ENCODE assay signal across 8 cellular contexts in genomic region chr7:129446896-129447295, GRCh38. TPM values are rescaled to one million over a fixed set of nuclear protein-coding genes. Genes with fewer than 3 reads are reported as not detected.
DNase-seq lines count a peak whose midpoint lies in the region; ATAC-seq and TF ChIP-seq lines count a peak whose summit lies in the region.
"Not testable (repeated sequence)": the region's sequence is repeated elsewhere in the genome, so short reads cannot be mapped to it uniquely, and the experiment has no call there.
"Had no signal": no experiment of that assay in that cellular context is flagged by ENCODE, and none has a peak within 500 bp of the region (broad histone marks: within the 10 kb centered on the region; RNA-seq: fewer than 3 reads in every experiment).

No MANE protein-coding gene starts in this region.

- intact Hi-C loops in psoas muscle (cut with DNase I) = not testable (repeated sequence)

- H3K27ac ChIP-seq in psoas muscle = not testable (repeated sequence)

- H3K4me3 ChIP-seq in MG63; fibroblast of mammary gland (ENCODE audit: control insufficient read depth, low read depth, low read length); psoas muscle: not testable (repeated sequence)

- H3K27me3 ChIP-seq in MG63; psoas muscle (ENCODE audit: insufficient read depth in 3 of 3, low read length in 2 of 3): not testable (repeated sequence)

- not testable (repeated sequence) for H3K9me3 ChIP-seq in MG63, psoas muscle

- ATAC-seq in psoas muscle = peak in 1 of 4 donors; percentile 22

- peaks cover 15% of the 10 kb centered on the region for H3K4me1 ChIP-seq in psoas muscle

- 61 to 81% (median 65%) methylated on average over 3 of the region's 3 CpGs for WGBS in psoas muscle, 3 donors

- not testable (repeated sequence) for H3K36me3 ChIP-seq in MG63
- peaks cover 8 to 68% of the 10 kb centered on the region in 2 donors for H3K36me3 ChIP-seq in psoas muscle (ENCODE audit: insufficient read depth in 1 of 2, low read depth in 1 of 2)

- DNase-seq in DMS 273 (lab: John Stamatoyannopoulos, UW; ENCODE audit: unreplicated experiment) (peak; percentile 61), HCEC 1CT (peak; percentile 34), MG63 (peak; percentile 43), RPMI7951 (ENCODE audit: low read depth) (peak; percentile 53), cerebellar cortex (ENCODE audit: low spot score) (peak; percentile 7), fibroblast of mammary gland (ENCODE audit: low read depth) (peak; percentile 67), psoas muscle (peak; percentile 33 to 67)

- not testable (repeated sequence) for TF ChIP-seq CTCF in fibroblast of mammary gland (conservative IDR thresholded peaks at IDR 0.05; ENCODE audit: control insufficient read depth, insufficient read depth, low read depth, low read length); psoas muscle (IDR thresholded peaks at IDR 0.05)

RNA-seq across cellular contexts. Expression of gene STRIP2, which starts 12.7 kb away (rescaled TPM):
- total RNA-seq in MG63 (2014; rRNA removed; shearing (Covaris generic); ENCODE audit: low replicate concordance) = 1.3 and 2.3 TPM in 2 replicates
- total RNA-seq in RPMI7951 (2014; rRNA removed; shearing (Covaris generic)) = 6.4 and 7.8 TPM in 2 replicates
- total RNA-seq in psoas muscle = 10 to 100 TPM; 46.6 to 94.4 (median 58.4) TPM
- polyA plus RNA-seq in psoas muscle = 10 to 100 TPM; 14.5 to 42.6 (median 21.1) TPM

RNA-seq across cellular contexts. Expression of gene SMKR1, which starts 55.4 kb away (rescaled TPM):
- 0.56 TPM in 1 of 2 replicates, not detected in the other for total RNA-seq in MG63 (2014; rRNA removed; shearing (Covaris generic); ENCODE audit: low replicate concordance)
- total RNA-seq in RPMI7951 (2014; rRNA removed; shearing (Covaris generic)) = 0.20 and 0.24 TPM in 2 replicates
- total RNA-seq in psoas muscle = under 1 TPM in 2 of 4 donors, not detected in 2; 0.22 to 0.74 TPM
- polyA plus RNA-seq in psoas muscle = under 1 TPM in 1 of 3 donors, not detected in 2; 0.25 TPM
- total RNA-seq: CD4-positive, CD25-positive, alpha-beta regulatory T cell had no signal

Comparison
In these comparisons a context has a peak if more than half of its experiments do, and no peak if none do; other contexts are left out.
1. DNase-seq: peak in every context shown above with its lines; median percentile 67 in fibroblast of mammary gland; 61 in DMS 273; 53 in RPMI7951; 50 in psoas muscle; 43 in MG63; 34 in HCEC 1CT; 7 in cerebellar cortex.